ENCODE assay signal across 8 cellular contexts in the genomic region with DNA sequence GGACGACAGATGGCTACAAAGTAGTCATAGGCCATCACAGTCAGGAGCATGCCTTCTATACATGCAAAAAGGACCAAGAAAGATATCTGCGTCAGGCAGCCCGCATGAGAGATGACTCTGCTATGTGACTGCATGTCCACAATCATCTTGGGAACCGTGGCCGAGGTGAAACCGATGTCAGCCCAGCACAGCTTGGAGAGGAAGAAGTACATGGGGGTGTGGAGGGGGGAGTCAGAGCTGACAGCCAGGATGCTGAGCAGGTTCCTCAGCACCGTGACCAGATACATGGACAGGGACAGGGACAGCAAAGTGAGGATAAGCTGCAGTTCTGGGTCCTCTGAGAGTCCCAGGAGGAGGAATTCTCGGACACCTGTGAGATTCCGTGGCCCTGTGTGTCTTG. TPM values are rescaled to one million over a fixed set of nuclear protein-coding genes. Genes with fewer than 3 reads are reported as not detected.
"Had no signal": no experiment of that assay in that cellular context is flagged by ENCODE, and none has a peak within 500 bp of the region (broad histone marks: within the 10 kb centered on the region; RNA-seq: fewer than 3 reads in every experiment).

No MANE protein-coding gene starts in this region.

RNA-seq across cellular contexts. Expression of a gene that starts 48.6 kb away (rescaled TPM):
- total RNA-seq: PC-3, Peyer's patch, Right ventricle myocardium inferior, Right ventricle myocardium superior, RPMI7951, SJCRH30, SJSA1 had no signal
- polyA plus RNA-seq: SK-N-SH had no signal
